Comparison of ENCODE assay signal across 8 cellular contexts in genomic region chr12:10613334-10614055, GRCh38. TPM values are rescaled to one million over a fixed set of nuclear protein-coding genes. Genes with fewer than 3 reads are reported as not detected.
DNase-seq lines count a peak whose midpoint lies in the region; ATAC-seq and TF ChIP-seq lines count a peak whose summit lies in the region.

Gene MAGOHB (minus strand): TSS chr12:10613609. CDS start chr12:10613532, 77 bp downstream.

- H3K9me3 ChIP-seq in suprapubic skin = no peaks in the 10 kb centered on the region

- H3K27me3 Mint-ChIP-seq in activated naive CD4-positive, alpha-beta T cell treated with anti-CD3 and anti-CD28 coated beads, Interleukin-2, amount 50 U/mL, for 24 hours = peaks cover under 1% of the 10 kb centered on the region

- peak within 1 kb of the TSS; percentile 94 for H3K4me3 ChIP-seq in GM06990 (replicated peaks; ENCODE audit: low read depth, low read length)
- H3K4me3 ChIP-seq in suprapubic skin = peak within 1 kb of the TSS; percentile 68

- no peaks in the 10 kb centered on the region for H3K9me3 Mint-ChIP-seq in activated naive CD4-positive, alpha-beta T cell treated with anti-CD3 and anti-CD28 coated beads, Interleukin-2, amount 50 U/mL, for 24 hours

- peak within 1 kb of the TSS; percentile 99 for H3K4me3 Mint-ChIP-seq in activated naive CD4-positive, alpha-beta T cell treated with anti-CD3 and anti-CD28 coated beads, Interleukin-2, amount 50 U/mL, for 24 hours

- WGBS in suprapubic skin = under 1% methylated on average over 33 of the region's 46 CpGs

- no peaks in the 10 kb centered on the region for H3K27me3 ChIP-seq in GM06990 (replicated peaks; ENCODE audit: control insufficient read depth, insufficient read depth, low read length)
- no peaks in the 10 kb centered on the region for H3K27me3 ChIP-seq in suprapubic skin

- no peaks in the 10 kb centered on the region; the same call in 1 of the 2 replicates for H3K36me3 ChIP-seq in GM06990 (ENCODE audit: control insufficient read depth, insufficient read depth, low read length)
- H3K36me3 ChIP-seq in suprapubic skin = peaks cover 17% of the 10 kb centered on the region

- peak within 1 kb of the TSS; percentile 91 for H3K27ac ChIP-seq in suprapubic skin

- H3K36me3 Mint-ChIP-seq in activated naive CD4-positive, alpha-beta T cell treated with anti-CD3 and anti-CD28 coated beads, Interleukin-2, amount 50 U/mL, for 24 hours = peaks cover 6% of the 10 kb centered on the region

- peaks cover 27% of the 10 kb centered on the region for H3K4me1 ChIP-seq in suprapubic skin

- TF ChIP-seq CTCF in GM06990 (IDR thresholded peaks at IDR 0.05; ENCODE audit: insufficient read depth, low read length, poor library complexity, severe bottlenecking) = no peak
- TF ChIP-seq CTCF in suprapubic skin (IDR thresholded peaks at IDR 0.05) = no peak

- peaks cover 39% of the 10 kb centered on the region for H3K4me1 Mint-ChIP-seq in activated naive CD4-positive, alpha-beta T cell treated with anti-CD3 and anti-CD28 coated beads, Interleukin-2, amount 50 U/mL, for 24 hours

- ATAC-seq in HG02588 (IDR thresholded peaks at IDR 0.05; ENCODE audit: unreplicated experiment) (peak; percentile 97), SK-N-SH treated with all-trans-retinoic acid at 6 μM for 48 hours (peak; percentile 98)

- peak within 1 kb of the TSS; percentile 100 for H3K27ac Mint-ChIP-seq in activated naive CD4-positive, alpha-beta T cell treated with anti-CD3 and anti-CD28 coated beads, Interleukin-2, amount 50 U/mL, for 24 hours

- TF ChIP-seq POLR2A in suprapubic skin (IDR thresholded peaks at IDR 0.05) = peak in 1 of 2 donors; percentile 76

- no peak for TF ChIP-seq EP300 in suprapubic skin (IDR thresholded peaks at IDR 0.05)

- DNase-seq in GM06990 (ENCODE audit: extremely low read depth, insufficient read length) (peak; percentile 97), NCI-H1092 (lab: John Stamatoyannopoulos, UW) (peak; percentile 96), globus pallidus (ENCODE audit: low spot score) (peak; percentile 87), nucleus accumbens (lab: John Stamatoyannopoulos, UW) (peak; percentile 47 to 94 (median 86)), suprapubic skin (ENCODE audit: low spot score in 2 of 2) (peak; percentile 97 to 98)

TF ChIP-seq in SK-N-SH treated with all-trans-retinoic acid at 6 μM for 48 hours, 23 proteins besides CTCF, POLR2A, EP300 and RAD21:
- no peak for TF ChIP-seq BACH2 (CRISPR knock-in tag; IDR thresholded peaks at IDR 0.05; ENCODE audit: borderline replicate concordance)
- peak; percentile 58; the same call in 1 of the 2 replicates for TF ChIP-seq CREB5 (CRISPR knock-in tag; IDR thresholded peaks at IDR 0.05; ENCODE audit: low read depth)
- TF ChIP-seq TSHZ2 (CRISPR knock-in tag; IDR thresholded peaks at IDR 0.05) = 0 out of 2 replicates have a peak, but pooled peaks have one; percentile 22
- 0 out of 2 replicates have a peak, but pooled peaks have one; percentile 33 for TF ChIP-seq ZFP3 (CRISPR knock-in tag; IDR thresholded peaks at IDR 0.05)
- no peak for TF ChIP-seq ZC3H10 (CRISPR knock-in tag; IDR thresholded peaks at IDR 0.05)
- peak; percentile 62; the same call in 1 of the 2 replicates for TF ChIP-seq PPARA (CRISPR knock-in tag; IDR thresholded peaks at IDR 0.05; ENCODE audit: borderline replicate concordance)
- TF ChIP-seq ZNF8 (CRISPR knock-in tag; IDR thresholded peaks at IDR 0.05) = no peak
- TF ChIP-seq RARB (CRISPR knock-in tag; IDR thresholded peaks at IDR 0.05) = no peak
- TF ChIP-seq ESRRG (CRISPR knock-in tag; IDR thresholded peaks at IDR 0.05) = no peak
- TF ChIP-seq OSR1 (CRISPR knock-in tag; IDR thresholded peaks at IDR 0.05) = no peak
- no peak for TF ChIP-seq TCF4 (CRISPR knock-in tag; IDR thresholded peaks at IDR 0.05; ENCODE audit: borderline replicate concordance)
- TF ChIP-seq POU6F1 (CRISPR knock-in tag; IDR thresholded peaks at IDR 0.05; ENCODE audit: borderline replicate concordance, low read depth) = no peak
- 0 out of 2 replicates have a peak, but pooled peaks have one; percentile 14 for TF ChIP-seq ZNF70 (CRISPR knock-in tag; IDR thresholded peaks at IDR 0.05)
- 0 out of 2 replicates have a peak, but pooled peaks have one; percentile 76 for TF ChIP-seq CSDC2 (CRISPR knock-in tag; IDR thresholded peaks at IDR 0.05)
- no peak for TF ChIP-seq ISL1 (CRISPR knock-in tag; IDR thresholded peaks at IDR 0.05)

RNA-seq across cellular contexts. Expression of gene MAGOHB, which starts in this region (rescaled TPM):
- total RNA-seq in suprapubic skin = 10 to 100 TPM in 2 of 4 donors, 1 to 10 TPM in 2; 6.0 to 27.8 (median 10.3) TPM

Comparison
In these comparisons a context has a peak if more than half of its experiments do, and no peak if none do; other contexts are left out.
1. Peak in every context shown above with its lines: DNase-seq, ATAC-seq, H3K4me3 ChIP-seq and H3K27ac ChIP-seq.